In genomic region chr9:2846115-2846514, GRCh38 we compare ENCODE assay signal across 6 cellular contexts.
"Had no signal": no experiment of that assay in that cellular context is flagged by ENCODE, and none has a peak within 500 bp of the region (broad histone marks: within the 10 kb centered on the region; RNA-seq: fewer than 3 reads in every experiment).

No MANE protein-coding gene starts in this region.

- DNase-seq: GM23248, GOT3, H9, HCEC 1CT, KG1 had no signal

- FAIRE-seq: HTR-8/SVneo had no signal

- H2AFZ ChIP-seq: GM23248 had no signal

- H3K27ac ChIP-seq: GM23248 had no signal
